9 cellular contexts compared by ENCODE assay signal in the genomic region with DNA sequence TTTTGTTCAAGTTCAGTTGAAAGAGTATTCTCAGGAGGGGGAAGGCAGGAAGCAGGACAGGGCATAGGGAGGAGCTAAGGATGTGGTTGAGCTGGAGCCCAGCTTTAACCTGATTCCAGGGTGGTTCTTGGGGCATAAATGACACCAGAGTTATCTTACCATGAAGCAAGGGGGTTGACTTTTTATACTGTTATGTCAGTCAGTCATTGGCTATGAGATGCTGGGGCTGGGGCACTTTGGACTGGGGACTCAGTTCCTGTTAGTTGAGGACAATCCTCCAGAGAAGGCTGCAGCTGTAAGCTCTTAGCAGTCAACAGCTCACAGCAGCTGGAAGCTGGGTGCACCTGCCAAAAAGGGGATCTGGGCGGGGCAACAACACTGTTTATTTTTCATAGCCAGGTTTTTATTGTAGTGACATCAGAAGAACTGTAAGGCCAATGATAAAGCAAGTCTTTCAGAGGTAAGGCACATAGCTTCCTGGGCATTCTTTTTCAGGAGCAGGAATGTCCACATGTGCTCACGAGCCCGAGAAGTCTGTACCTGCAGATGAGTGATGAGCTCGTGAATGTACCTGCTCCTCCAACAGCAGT.
DNase-seq lines count a peak whose midpoint lies in the region; ATAC-seq and TF ChIP-seq lines count a peak whose summit lies in the region.
"Had no signal": no experiment of that assay in that cellular context is flagged by ENCODE, and none has a peak within 500 bp of the region (broad histone marks: within the 10 kb centered on the region; RNA-seq: fewer than 3 reads in every experiment).

No MANE protein-coding gene starts in this region.

- POLR2A ChIA-PET in HEK293T (lab: Yijun Ruan, JAX), result interaction anchor here (1.2 kb wide), 1 partner anchor 76 kb away, joined by 4 read pairs; no protein-coding TSS in a partner anchor

- H3K27ac ChIP-seq in epithelial cell of prostate, result peak overlapping the region; percentile 93
- H3K27ac ChIP-seq: KMS-11 had no signal

- ATAC-seq in GM18505 (IDR thresholded peaks at IDR 0.05; ENCODE audit: unreplicated experiment), result peak; percentile 76
- peak; percentile 51 for ATAC-seq in HG02588 (IDR thresholded peaks at IDR 0.05; ENCODE audit: unreplicated experiment)

- CTCF ChIA-PET in HEK293T (lab: Yijun Ruan, JAX), result no interaction called here

- no peak for TF ChIP-seq POLR2A in GM18505 (IDR thresholded peaks at IDR 0.05; ENCODE audit: borderline replicate concordance, extremely low read depth, insufficient read depth, insufficient read length)

- DNase-seq in NCI-H1105 (lab: John Stamatoyannopoulos, UW) (peak; percentile 44), epithelial cell of prostate (ENCODE audit: low read depth, low spot score) (peak; percentile 69), NCI-H187 treated with DMSO at 0.1 percent for 48 hours (lab: John Stamatoyannopoulos, UW) (no peak), hypothalamus (lab: John Stamatoyannopoulos, UW) (no peak), HEK293T (ENCODE audit: extremely low spot score) (no peak)
- no peak for DNase-seq in activated T-cell treated with anti-CD3 and anti-CD28 coated beads, Interleukin-2, amount 50 U/mL, for 48 hours

TF ChIP-seq in HEK293T, 16 proteins besides CTCF, POLR2A, EP300 and RAD21:
- TF ChIP-seq FOXK2 (IDR thresholded peaks at IDR 0.05), result no peak
- no peak for TF ChIP-seq FOXM1 (IDR thresholded peaks at IDR 0.05; ENCODE audit: borderline replicate concordance)
- TF ChIP-seq ARNT (IDR thresholded peaks at IDR 0.05), result no peak
- TF ChIP-seq CTBP1 (IDR thresholded peaks at IDR 0.05; ENCODE audit: borderline replicate concordance), result no peak
- TF ChIP-seq, protein P1, sequence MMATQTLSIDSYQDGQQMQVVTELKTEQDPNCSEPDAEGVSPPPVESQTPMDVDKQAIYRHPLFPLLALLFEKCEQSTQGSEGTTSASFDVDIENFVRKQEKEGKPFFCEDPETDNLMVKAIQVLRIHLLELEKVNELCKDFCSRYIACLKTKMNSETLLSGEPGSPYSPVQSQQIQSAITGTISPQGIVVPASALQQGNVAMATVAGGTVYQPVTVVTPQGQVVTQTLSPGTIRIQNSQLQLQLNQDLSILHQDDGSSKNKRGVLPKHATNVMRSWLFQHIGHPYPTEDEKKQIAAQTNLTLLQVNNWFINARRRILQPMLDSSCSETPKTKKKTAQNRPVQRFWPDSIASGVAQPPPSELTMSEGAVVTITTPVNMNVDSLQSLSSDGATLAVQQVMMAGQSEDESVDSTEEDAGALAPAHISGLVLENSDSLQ (IDR thresholded peaks at IDR 0.05), result no peak
- no peak for TF ChIP-seq FOXA1 (IDR thresholded peaks at IDR 0.05)
- no peak for TF ChIP-seq NFRKB (IDR thresholded peaks at IDR 0.05)
- no peak for TF ChIP-seq SUZ12 (IDR thresholded peaks at IDR 0.05)
- no peak for TF ChIP-seq L3MBTL2 (conservative IDR thresholded peaks at IDR 0.05)
- TF ChIP-seq SP1 (IDR thresholded peaks at IDR 0.05), result no peak
- TF ChIP-seq ZNF384 (IDR thresholded peaks at IDR 0.05), result no peak
- no peak for TF ChIP-seq BHLHE40 (IDR thresholded peaks at IDR 0.05; ENCODE audit: borderline replicate concordance)
- no peak for TF ChIP-seq ELF4 (IDR thresholded peaks at IDR 0.05)
- no peak for TF ChIP-seq TARDBP (IDR thresholded peaks at IDR 0.05)
- no peak for TF ChIP-seq LEF1 (IDR thresholded peaks at IDR 0.05; ENCODE audit: borderline replicate concordance)
- no peak for TF ChIP-seq HDGF (IDR thresholded peaks at IDR 0.05; ENCODE audit: borderline replicate concordance)

Comparison
In these comparisons a context has a peak if more than half of its experiments do, and no peak if none do; other contexts are left out.
1. DNase-seq: peak in NCI-H1105 (single experiment) and epithelial cell of prostate (single experiment); none in NCI-H187 treated with DMSO at 0.1 percent for 48 hours (single experiment), hypothalamus (0 of 51), HEK293T (single experiment) and activated T-cell treated with anti-CD3 and anti-CD28 coated beads, Interleukin-2, amount 50 U/mL, for 48 hours (0 of 2).